ENCODE assay signal across 8 cellular contexts in the genomic region with DNA sequence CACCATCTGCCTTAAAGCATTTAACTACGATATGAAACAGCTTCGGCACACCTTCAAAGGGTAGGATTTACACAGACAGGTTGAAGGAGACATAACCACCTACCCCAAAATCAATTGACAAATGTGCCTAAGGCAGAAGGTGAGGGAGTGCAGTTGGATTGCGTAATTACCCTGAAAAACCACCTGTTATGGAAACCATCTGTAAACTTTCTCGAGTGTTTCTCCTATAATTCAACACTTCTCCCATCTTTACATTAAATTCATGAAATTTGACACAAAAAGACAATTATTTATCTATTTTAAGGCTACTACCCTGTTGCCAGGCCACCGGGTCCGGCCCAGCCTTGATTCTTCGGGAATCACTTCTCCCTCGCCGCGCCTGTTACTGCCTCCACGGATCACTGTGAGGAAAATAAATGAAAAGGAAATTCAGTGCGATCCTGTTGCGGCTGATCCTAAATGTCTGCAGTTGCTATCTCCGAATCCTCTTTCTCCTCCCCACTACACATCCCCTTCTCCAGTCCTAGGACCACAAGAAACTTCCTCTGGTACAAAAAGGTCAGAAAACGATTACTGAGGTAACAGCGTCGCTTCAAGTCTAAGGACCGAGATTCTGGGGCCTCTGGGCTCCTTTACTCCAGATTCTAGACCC. TPM values are rescaled to one million over a fixed set of nuclear protein-coding genes. Genes with fewer than 3 reads are reported as not detected.
A peak's percentile ranks its signal among the peaks of the same experiment; 100 is the strongest.
DNase-seq lines count a peak whose midpoint lies in the region; ATAC-seq, FAIRE-seq and TF ChIP-seq lines count a peak whose summit lies in the region.

No MANE protein-coding gene starts in this region.

- H3K27me3 ChIP-seq in MG63 (peaks cover 36% of the 10 kb centered on the region), body of pancreas (no peaks in the 10 kb centered on the region), stomach (no peaks in the 10 kb centered on the region)

- TF ChIP-seq POLR2A in body of pancreas (IDR thresholded peaks at IDR 0.05) (no peak), stomach (IDR thresholded peaks at IDR 0.05) (no peak)

- WGBS in body of pancreas, 2 donors, result 2 to 5% methylated on average over 18 of the region's 18 CpGs
- WGBS in stomach, 5 donors, result 12 to 15% (median 14%) methylated on average over 18 of the region's 18 CpGs

- peaks cover 38% of the 10 kb centered on the region for H3K36me3 ChIP-seq in MG63
- H3K36me3 ChIP-seq in body of pancreas (replicated peaks in 1 of 2; ENCODE audit: insufficient read depth in 1 of 2, low read depth in 2 of 2), result no peaks in the 10 kb centered on the region
- H3K36me3 ChIP-seq in kidney (ENCODE audit: control insufficient read depth in 1 of 2, insufficient read depth in 2 of 2, low read length in 2 of 2), result no peaks in the 10 kb centered on the region
- H3K36me3 ChIP-seq in stomach, result peaks cover 0 to 17% (median 5%) of the 10 kb centered on the region in 4 donors

- FAIRE-seq in kidney (lab: Jason Lieb, UNC), result no peak

- DNase-seq in NCI-H748 (lab: John Stamatoyannopoulos, UW; ENCODE audit: unreplicated experiment) (peak; percentile 26), NCI-H748 treated with DMSO at 0.1 percent for 48 hours (lab: John Stamatoyannopoulos, UW) (no peak), MG63 (peak; percentile 6), body of pancreas (peak in 3 of 4 donors; percentile 23 to 26 (median 25)), kidney (no peak), stomach (no peak), NCI-H446 (lab: John Stamatoyannopoulos, UW) (no peak)

- no peaks in the 10 kb centered on the region for H3K9me3 ChIP-seq in MG63
- H3K9me3 ChIP-seq in body of pancreas, result no peaks in the 10 kb centered on the region
- no peaks in the 10 kb centered on the region for H3K9me3 ChIP-seq in kidney (ENCODE audit: control insufficient read depth in 1 of 2, low read length in 2 of 2)
- no peaks in the 10 kb centered on the region for H3K9me3 ChIP-seq in stomach

- H3K4me3 ChIP-seq in MG63 (peak overlapping the region; percentile 90), body of pancreas (peak overlapping the region; percentile 33 to 84), kidney (ENCODE audit: low read length in 2 of 2) (peak overlapping the region; percentile 91 to 93), stomach (peak overlapping the region; percentile 70 to 78 (median 76))

- peak; percentile 3 for ATAC-seq in body of pancreas
- no peak for ATAC-seq in HG02885 (IDR thresholded peaks at IDR 0.05; ENCODE audit: poor library complexity, unreplicated experiment)

- H3K4me1 ChIP-seq in body of pancreas (peaks cover 35% of the 10 kb centered on the region), kidney (ENCODE audit: control insufficient read depth in 1 of 2, insufficient read depth in 1 of 2, low read depth in 1 of 2, low read length in 2 of 2) (peaks cover 2 to 5% of the 10 kb centered on the region in 2 donors), stomach (peaks cover 0 to 44% (median 22%) of the 10 kb centered on the region in 4 donors)

- H3K9ac ChIP-seq in kidney (ENCODE audit: low read length in 2 of 2), result peak overlapping the region; percentile 66 to 95

- no peak for TF ChIP-seq EP300 in stomach (IDR thresholded peaks at IDR 0.05)

- intact Hi-C loops in body of pancreas (cut with DNase I), result no loop called here
- intact Hi-C loops in kidney (cut with DNase I), result no loop called here
- intact Hi-C loops in stomach (cut with DNase I; ENCODE audit: low total_unique reads), result no loop called here

- TF ChIP-seq CTCF in body of pancreas (IDR thresholded peaks at IDR 0.05) (no peak), kidney (IDR thresholded peaks at IDR 0.05; ENCODE audit: borderline replicate concordance, extremely low read depth, insufficient read depth) (no peak), stomach (IDR thresholded peaks at IDR 0.05) (no peak)

- peak overlapping the region; percentile 66 to 88 (median 77) for H3K27ac ChIP-seq in body of pancreas
- peak overlapping the region; percentile 6 to 28 for H3K27ac ChIP-seq in kidney (ENCODE audit: low read depth in 2 of 2, low read length in 2 of 2)
- H3K27ac ChIP-seq in stomach, result peak overlapping the region; percentile 80 to 87 (median 84)

RNA-seq across cellular contexts. Expression of a gene that starts 0.7 kb away (rescaled TPM):
- 6.1 and 17.9 TPM in 2 replicates for total RNA-seq in MG63 (2014; rRNA removed; shearing (Covaris generic); ENCODE audit: low replicate concordance)
- total RNA-seq in body of pancreas (10 to 100 TPM; 12.5 to 30.9 TPM), kidney (16.9 TPM), stomach (10 to 100 TPM in 2 of 5 donors, 1 to 10 TPM in 3; 1.8 to 40.6 (median 8.4) TPM)
- polyA plus RNA-seq in kidney (ENCODE audit: insufficient read depth, low read depth, low replicate concordance) (12.9 TPM), stomach (10 to 100 TPM in 1 of 3 donors, 1 to 10 TPM in 2; 6.2 to 12.2 (median 9.2) TPM)

RNA-seq across cellular contexts. Expression of a gene that starts 0.8 kb away (rescaled TPM):
- 0.66 TPM in 1 of 2 replicates, not detected in the other for total RNA-seq in MG63 (2014; rRNA removed; shearing (Covaris generic); ENCODE audit: low replicate concordance)
- 10 to 100 TPM in 1 of 2 donors, 1 to 10 TPM in 1; 2.9 to 16.8 TPM for total RNA-seq in body of pancreas
- total RNA-seq in kidney, result 13.9 TPM
- 43.6 TPM for polyA plus RNA-seq in kidney (ENCODE audit: insufficient read depth, low read depth, low replicate concordance)
- total RNA-seq in stomach, result 10 to 100 TPM in 1 of 5 donors, 1 to 10 TPM in 2, not detected in 2; 1.2 to 10.5 (median 2.2) TPM
- polyA plus RNA-seq in stomach, result 10 to 100 TPM in 1 of 3 donors, 1 to 10 TPM in 2; 5.3 to 11.9 (median 6.4) TPM

RNA-seq across cellular contexts. Expression of a gene that starts 60.0 kb away (rescaled TPM):
- total RNA-seq in MG63 (2014; rRNA removed; shearing (Covaris generic); ENCODE audit: low replicate concordance), result not detected in 2 replicates
- total RNA-seq in body of pancreas, result 1 to 10 TPM; 2.3 TPM
- 21.8 TPM for total RNA-seq in kidney
- 9.0 TPM for polyA plus RNA-seq in kidney (ENCODE audit: insufficient read depth, low read depth, low replicate concordance)
- total RNA-seq in stomach, result 10 to 100 TPM in 2 of 5 donors, 1 to 10 TPM in 2, not detected in 1; 1.3 to 16.5 (median 11.4) TPM
- polyA plus RNA-seq in stomach, result 1 to 10 TPM in 1 of 3 donors, under 1 TPM in 1, not detected in 1; 0.44 to 3.0 TPM

Comparison
In these comparisons a context has a peak if more than half of its experiments do, and no peak if none do; other contexts are left out.
1. DNase-seq: peak in NCI-H748 (single experiment), MG63 (single experiment) and body of pancreas (3 of 4); none in NCI-H748 treated with DMSO at 0.1 percent for 48 hours (single experiment), kidney (single experiment), stomach (single experiment) and NCI-H446 (0 of 2).
2. H3K27ac ChIP-seq: peak in every context shown above with its lines; median percentile 84 in stomach; 77 in body of pancreas; 17 in kidney.
3. Peak in every context shown above with its lines, with median percentiles within 50 percentile points of each other: H3K4me3 ChIP-seq.